1 cellular context compared by ENCODE assay signal in the genomic region with DNA sequence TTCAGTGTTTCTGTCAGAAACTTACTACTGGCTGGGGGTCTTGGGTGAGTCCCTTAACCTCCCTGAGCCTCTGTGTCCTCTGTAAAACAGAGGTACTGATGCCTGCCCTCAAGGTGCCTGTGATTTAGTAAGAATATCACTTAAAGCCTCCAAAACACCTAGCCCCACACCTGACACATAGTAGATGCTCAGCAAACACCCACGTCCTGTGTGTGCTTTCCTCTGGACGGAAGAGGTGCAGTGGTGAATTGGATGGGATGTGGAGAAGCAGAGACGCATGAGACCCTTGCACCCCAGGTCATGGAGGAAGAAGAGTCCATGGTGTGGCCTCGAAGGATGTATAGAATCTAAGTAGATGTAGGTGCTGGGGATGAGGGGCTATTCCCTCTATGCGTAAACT.
TF ChIP-seq lines count a peak whose summit lies in the region.

No MANE protein-coding gene starts in this region.

TF ChIP-seq in IMR-90, 13 proteins besides CTCF, POLR2A, EP300 and RAD21:
- TF ChIP-seq MAFK (IDR thresholded peaks at IDR 0.05; ENCODE audit: low read depth, low read length) (no peak), CHD1 (IDR thresholded peaks at IDR 0.05; ENCODE audit: low read depth, low read length) (no peak), RFX5 (IDR thresholded peaks at IDR 0.05; ENCODE audit: low read depth, low read length) (no peak), RCOR1 (IDR thresholded peaks at IDR 0.05; ENCODE audit: insufficient replicate concordance, low read length) (no peak), CEBPB (IDR thresholded peaks at IDR 0.05; ENCODE audit: low read depth, low read length) (no peak), BHLHE40 (IDR thresholded peaks at IDR 0.05; ENCODE audit: low read depth, low read length) (no peak), MAZ (IDR thresholded peaks at IDR 0.05; ENCODE audit: borderline replicate concordance, low read depth, low read length) (no peak), FOS (IDR thresholded peaks at IDR 0.05; ENCODE audit: low read depth, low read length) (no peak), SMC3 (IDR thresholded peaks at IDR 0.05; ENCODE audit: low read depth, low read length) (no peak), MXI1 (IDR thresholded peaks at IDR 0.05; ENCODE audit: borderline replicate concordance, low read depth, low read length) (no peak), ELK1 (IDR thresholded peaks at IDR 0.05; ENCODE audit: borderline replicate concordance, low read depth, low read length) (no peak), USF2 (IDR thresholded peaks at IDR 0.05; ENCODE audit: low read depth, low read length) (no peak), NFE2L2 (IDR thresholded peaks at IDR 0.05; ENCODE audit: low read depth, low read length) (no peak)
